In genomic region chr2:8475349-8476045, GRCh38 we compare ENCODE assay signal across 9 cellular contexts.
A peak's percentile ranks its signal among the peaks of the same experiment; 100 is the strongest.
DNase-seq lines count a peak whose midpoint lies in the region; ATAC-seq lines count a peak whose summit lies in the region.
"Had no signal": no experiment of that assay in that cellular context is flagged by ENCODE, and none has a peak within 500 bp of the region (broad histone marks: within the 10 kb centered on the region; RNA-seq: fewer than 3 reads in every experiment).

No MANE protein-coding gene starts in this region.

- no peaks in the 10 kb centered on the region for H3K36me3 ChIP-seq in GM23248 (ENCODE audit: low read depth)

- no peaks in the 10 kb centered on the region for H3F3A ChIP-seq in GM23248 (ENCODE audit: insufficient read depth)

- no peak overlapping the region for H3K4me3 ChIP-seq in GM23248

- no peaks in the 10 kb centered on the region for H3K9me3 ChIP-seq in GM23248 (ENCODE audit: low read depth)

- no peaks in the 10 kb centered on the region for H3K9me2 ChIP-seq in GM23248 (ENCODE audit: insufficient read depth)

- ATAC-seq in HG03565 (IDR thresholded peaks at IDR 0.05; ENCODE audit: unreplicated experiment) (peak; percentile 34), GM18873 (IDR thresholded peaks at IDR 0.05; ENCODE audit: low FRiP score, unreplicated experiment) (no peak)

- H3K4me2 ChIP-seq in GM23248 (ENCODE audit: unreplicated experiment), result no peak overlapping the region
- H3K4me2 ChIP-seq: KMS-11 had no signal

- H3K4me1 ChIP-seq in GM23248 (ENCODE audit: insufficient read depth), result no peaks in the 10 kb centered on the region

- WGBS in GM23248 (ENCODE audit: low coverage in 1 of 2, low lambda C conversion rate in 2 of 2, missing lambda C conversion rate in 2 of 2), 2 experiments, result 83 to 86% methylated on average over 13 of the region's 13 CpGs

- no peaks in the 10 kb centered on the region for H3K79me2 ChIP-seq in GM23248 (ENCODE audit: insufficient read depth)

- in situ Hi-C loops in GM23248 (cut with MboI), result no loop called here

- H2AFZ ChIP-seq in GM23248, result no peak overlapping the region

- H3K27me3 ChIP-seq in GM23248 (replicated peaks; ENCODE audit: insufficient read depth), result no peaks in the 10 kb centered on the region

- H4K20me1 ChIP-seq in GM23248 (ENCODE audit: insufficient read depth), result no peaks in the 10 kb centered on the region

- H3K27ac ChIP-seq in GM23248, result no peak overlapping the region
- H3K27ac ChIP-seq: KMS-11 had no signal

- no peak overlapping the region for H3K9ac ChIP-seq in GM23248
- H3K9ac ChIP-seq: KMS-11 had no signal

- DNase-seq in NCI-H1092 treated with DMSO at 0.1 percent for 48 hours (lab: John Stamatoyannopoulos, UW) (peak; percentile 21), NCI-H1092 (lab: John Stamatoyannopoulos, UW) (no peak), D341Med (ENCODE audit: low spot score) (no peak), GM23248 (no peak)
- DNase-seq in activated T-cell treated with anti-CD3 and anti-CD28 coated beads, Interleukin-2, amount 50 U/mL, for 48 hours, result peak; percentile 62 to 68
- peak in 2 of 3 donors; percentile 31 to 48 for DNase-seq in stimulated activated CD4-positive, alpha-beta T cell treated with anti-CD3 and anti-CD28 coated beads, Interleukin-12 subunit alpha, Interleukin-12 subunit beta, amount 100 ng/mL, for 48 hours (ENCODE audit: low read depth in 2 of 3, low spot score in 1 of 3)

Comparison
In these comparisons a context has a peak if more than half of its experiments do, and no peak if none do; other contexts are left out.
1. DNase-seq: peak in NCI-H1092 treated with DMSO at 0.1 percent for 48 hours (single experiment), activated T-cell treated with anti-CD3 and anti-CD28 coated beads, Interleukin-2, amount 50 U/mL, for 48 hours (2 of 2) and stimulated activated CD4-positive, alpha-beta T cell treated with anti-CD3 and anti-CD28 coated beads, Interleukin-12 subunit alpha, Interleukin-12 subunit beta, amount 100 ng/mL, for 48 hours (2 of 3); none in NCI-H1092 (single experiment), D341Med (single experiment) and GM23248 (single experiment).